In the genomic region with DNA sequence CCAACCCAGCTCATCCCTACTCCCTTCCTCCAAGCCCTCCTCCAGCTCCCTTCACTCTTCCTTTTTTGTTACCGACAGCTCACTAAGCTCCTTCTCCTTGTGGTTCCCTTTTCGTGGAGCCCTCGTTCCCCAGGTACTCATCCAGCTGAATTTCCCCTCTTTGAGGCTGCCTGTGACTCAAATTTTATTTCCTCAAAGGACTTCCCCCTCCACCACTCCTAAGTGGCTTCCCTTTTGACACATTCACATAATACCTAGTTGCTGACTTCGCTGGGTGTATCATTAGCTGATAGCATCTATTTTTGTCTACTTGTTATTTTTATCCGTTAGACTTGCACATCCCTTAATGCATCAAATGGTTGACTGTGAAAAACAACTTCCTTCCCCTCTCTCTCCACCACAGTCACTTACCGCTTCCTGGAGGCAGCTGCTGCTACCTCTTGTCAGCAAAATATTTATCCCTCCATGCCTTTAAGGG, we compare ENCODE assay signal across 9 cellular contexts. TPM values are rescaled to one million over a fixed set of nuclear protein-coding genes. Genes with fewer than 3 reads are reported as not detected.
A peak's percentile ranks its signal among the peaks of the same experiment; 100 is the strongest.
DNase-seq lines count a peak whose midpoint lies in the region; ATAC-seq lines count a peak whose summit lies in the region.
"Had no signal": no experiment of that assay in that cellular context is flagged by ENCODE, and none has a peak within 500 bp of the region (broad histone marks: within the 10 kb centered on the region; RNA-seq: fewer than 3 reads in every experiment).

No MANE protein-coding gene starts in this region.

- H3K27me3 ChIP-seq in mesendoderm (ENCODE audit: insufficient read depth, low read length, poor library complexity) = no peaks in the 10 kb centered on the region

- H3K79me2 ChIP-seq in mesendoderm (ENCODE audit: control insufficient read depth, insufficient read depth, low read length) = no peaks in the 10 kb centered on the region

- no peak overlapping the region for H3K9ac ChIP-seq in mesendoderm (ENCODE audit: low read length)

- H2BK120ac ChIP-seq in mesendoderm (ENCODE audit: low read depth, low read length) = no peak overlapping the region

- H3K79me1 ChIP-seq in mesendoderm (ENCODE audit: low read length) = no peaks in the 10 kb centered on the region

- H3K18ac ChIP-seq in mesendoderm (ENCODE audit: low read length) = no peak overlapping the region

- no peak overlapping the region for H2BK5ac ChIP-seq in mesendoderm (ENCODE audit: low read length)

- no peak overlapping the region for H3K56ac ChIP-seq in mesendoderm (ENCODE audit: low read length)

- H3K4me3 ChIP-seq in mesendoderm (ENCODE audit: low read length) = no peak overlapping the region

- DNase-seq in activated gamma-delta T cell treated with Interleukin-2 at 50 U/mL for 16 hours (peak; percentile 54), activated gamma-delta T cell (lab: John Stamatoyannopoulos, UW) (no peak), kidney tubule cell (ENCODE audit: low spot score) (peak; percentile 73), iPS-NIHi7 (ENCODE audit: extremely low spot score) (no peak), G401 (ENCODE audit: low spot score) (no peak), mesendoderm (no peak)
- peak; percentile 22 for DNase-seq in activated CD4-positive, alpha-beta T cell treated with anti-CD3 and anti-CD28 coated beads for 48 hours

- no peak overlapping the region for H3K27ac ChIP-seq in mesendoderm (ENCODE audit: low read depth, low read length)

- in situ Hi-C loops in G401 (cut with HindIII; ENCODE audit: low sequenced_read_pairs) = no loop called here

- no peak overlapping the region for H2AK5ac ChIP-seq in mesendoderm (ENCODE audit: low read length)

- no peak overlapping the region for H3K4ac ChIP-seq in mesendoderm (ENCODE audit: low read depth, low read length)

- no peak overlapping the region for H4K8ac ChIP-seq in mesendoderm (ENCODE audit: low read depth, low read length)

- no peak overlapping the region for H3K4me2 ChIP-seq in mesendoderm (ENCODE audit: low read length)

- H3K36me3 ChIP-seq in mesendoderm (ENCODE audit: control insufficient read depth, insufficient read depth, low read length) = no peaks in the 10 kb centered on the region

- no peak overlapping the region for H2BK15ac ChIP-seq in mesendoderm (replicated peaks; ENCODE audit: low read depth)

- ATAC-seq in HG03432 (IDR thresholded peaks at IDR 0.05; ENCODE audit: unreplicated experiment) = peak; percentile 65

- H3K4me1 ChIP-seq in mesendoderm (ENCODE audit: control insufficient read depth, low read depth, low read length) = no peaks in the 10 kb centered on the region

- H4K5ac ChIP-seq in mesendoderm (ENCODE audit: low read length) = no peak overlapping the region

- H3K23ac ChIP-seq in mesendoderm (ENCODE audit: low read length) = no peak overlapping the region

- no CpG with 5 or more reads among the region's 6 CpGs for WGBS in mesendoderm (ENCODE audit: extremely low coverage, insufficient coverage, low lambda C conversion rate)

RNA-seq across cellular contexts. Expression of gene FFAR2, which starts 14.5 kb away (rescaled TPM):
- not detected in 2 replicates for total RNA-seq in G401 (2014; rRNA removed; shearing (Covaris generic))
- polyA plus RNA-seq in mesendoderm (2013, experiment 1 of 2) = not detected
- polyA plus RNA-seq in mesendoderm (2013, experiment 2 of 2) = not detected
- total RNA-seq: T-helper 2 cell treated with Interferon-gamma antibody and Interleukin-4, amounts not matched to agents 100 ng/mL and 5 ng/mL, for 36 hours had no signal

RNA-seq across cellular contexts. Expression of gene KRTDAP, which starts 27.7 kb away (rescaled TPM):
- not detected in 2 replicates for total RNA-seq in G401 (2014; rRNA removed; shearing (Covaris generic))
- 1.7 TPM for polyA plus RNA-seq in mesendoderm (2013, experiment 1 of 2)
- 1.7 TPM for polyA plus RNA-seq in mesendoderm (2013, experiment 2 of 2)
- total RNA-seq: T-helper 2 cell treated with Interferon-gamma antibody and Interleukin-4, amounts not matched to agents 100 ng/mL and 5 ng/mL, for 36 hours had no signal

RNA-seq across cellular contexts. Expression of gene DMKN, which starts 50.9 kb away (rescaled TPM):
- 85.4 and 136 TPM in 2 replicates for total RNA-seq in G401 (2014; rRNA removed; shearing (Covaris generic))
- 602 TPM for polyA plus RNA-seq in mesendoderm (2013, experiment 1 of 2)
- polyA plus RNA-seq in mesendoderm (2013, experiment 2 of 2) = 595 TPM
- total RNA-seq: T-helper 2 cell treated with Interferon-gamma antibody and Interleukin-4, amounts not matched to agents 100 ng/mL and 5 ng/mL, for 36 hours had no signal

Comparison
In these comparisons a context has a peak if more than half of its experiments do, and no peak if none do; other contexts are left out.
1. DNase-seq: peak in activated gamma-delta T cell treated with Interleukin-2 at 50 U/mL for 16 hours (single experiment), activated CD4-positive, alpha-beta T cell treated with anti-CD3 and anti-CD28 coated beads for 48 hours (single experiment) and kidney tubule cell (single experiment); none in activated gamma-delta T cell (single experiment), iPS-NIHi7 (single experiment), G401 (single experiment) and mesendoderm (single experiment).